In the genomic region with DNA sequence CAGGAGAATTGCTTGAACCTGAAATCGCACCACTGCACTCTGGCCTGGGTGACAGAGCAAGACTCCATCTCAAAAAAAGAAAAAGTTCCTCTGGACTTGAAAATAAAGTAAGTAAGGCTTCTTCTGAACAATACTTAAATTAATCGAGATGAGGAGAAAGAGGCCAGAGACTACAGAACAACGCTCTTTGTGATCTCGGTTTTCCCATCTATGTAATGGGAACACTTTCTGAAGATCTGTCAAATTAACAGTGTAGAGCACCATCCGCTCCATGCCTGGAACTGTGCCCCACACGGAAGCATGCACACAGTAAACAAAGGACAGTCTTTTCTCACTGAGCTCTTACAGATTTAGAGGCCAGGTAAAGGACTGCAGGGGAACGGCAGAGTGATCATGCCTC, we compare ENCODE assay signal across 33 cellular contexts. TPM values are rescaled to one million over a fixed set of nuclear protein-coding genes. Genes with fewer than 3 reads are reported as not detected.
DNase-seq lines count a peak whose midpoint lies in the region; ATAC-seq and TF ChIP-seq lines count a peak whose summit lies in the region.
"Had no signal": no experiment of that assay in that cellular context is flagged by ENCODE, and none has a peak within 500 bp of the region (broad histone marks: within the 10 kb centered on the region; RNA-seq: fewer than 3 reads in every experiment).

No MANE protein-coding gene starts in this region.

- intact Hi-C loops in MCF 10A (cut with micrococcal nuclease) (no loop called here), left ventricle myocardium superior (cut with micrococcal nuclease) (no loop called here)

- H3K36me3 Mint-ChIP-seq in MCF 10A (ENCODE audit: insufficient read depth, unreplicated experiment) (peaks cover 13% of the 10 kb centered on the region), IgD-negative memory B cell (peaks cover 8% of the 10 kb centered on the region), endothelial cell (ENCODE audit: low read depth, unreplicated experiment) (peaks cover 49% of the 10 kb centered on the region), type B pancreatic cell (peaks cover 21% of the 10 kb centered on the region)

- no peak for ATAC-seq in left ventricle myocardium superior
- ATAC-seq in HG02623 (IDR thresholded peaks at IDR 0.05; ENCODE audit: unreplicated experiment): no peak
- ATAC-seq: activated CD4-positive, alpha-beta T cell treated with anti-CD3 and anti-CD28 coated beads for 36 hours had no signal

- POLR2A ChIA-PET in MCF 10A (lab: Yijun Ruan, JAX): no interaction called here

- H3K27ac Mint-ChIP-seq in MCF 10A (ENCODE audit: low read depth, unreplicated experiment) (no peak overlapping the region), IgD-negative memory B cell (peak overlapping the region in 2 of 3 donors; percentile 34 to 91), endothelial cell (ENCODE audit: unreplicated experiment) (no peak overlapping the region), type B pancreatic cell (peak overlapping the region; percentile 74)
- H3K27ac Mint-ChIP-seq: activated CD4-positive, alpha-beta T cell treated with anti-CD3 and anti-CD28 coated beads for 36 hours; activated naive CD4-positive, alpha-beta T cell treated with anti-CD3 and anti-CD28 coated beads for 36 hours; nephron; T-helper 1 cell treated with Interleukin-12 subunit alpha and Interleukin-12 subunit beta and Interleukin-4 antibody, amounts not matched to agents 30 μg/mL and 1 μg/mL, for 36 hours had no signal

- in situ Hi-C loops in T47D (cut with HindIII; ENCODE audit: low pct_unique_long_range_greater_than_20kb, low sequenced_read_pairs): no loop called here

- peaks cover 15% of the 10 kb centered on the region for H3K4me1 Mint-ChIP-seq in MCF 10A (ENCODE audit: insufficient read depth, unreplicated experiment)
- H3K4me1 Mint-ChIP-seq in IgD-negative memory B cell: peaks cover 37 to 57% (median 57%) of the 10 kb centered on the region in 3 donors
- peaks cover 70% of the 10 kb centered on the region for H3K4me1 Mint-ChIP-seq in endothelial cell (ENCODE audit: unreplicated experiment)
- H3K4me1 Mint-ChIP-seq in type B pancreatic cell (ENCODE audit: unreplicated experiment): peaks cover 35% of the 10 kb centered on the region
- H3K4me1 Mint-ChIP-seq: H9 had no signal

- CTCF ChIA-PET in MCF 10A (lab: Yijun Ruan, JAX): no interaction called here

- H3K27me3 Mint-ChIP-seq in MCF 10A (ENCODE audit: insufficient read depth, unreplicated experiment): no peaks in the 10 kb centered on the region
- no peaks in the 10 kb centered on the region for H3K27me3 Mint-ChIP-seq in IgD-negative memory B cell
- H3K27me3 Mint-ChIP-seq in endothelial cell (ENCODE audit: unreplicated experiment): peaks cover 13% of the 10 kb centered on the region
- H3K27me3 Mint-ChIP-seq in type B pancreatic cell: no peaks in the 10 kb centered on the region
- H3K27me3 Mint-ChIP-seq: activated CD4-positive, alpha-beta T cell treated with anti-CD3 and anti-CD28 coated beads for 36 hours had no signal

- DNase-seq in T47D (ENCODE audit: low read depth in 1 of 2, low spot score in 1 of 2): peak; percentile 11 to 47
- DNase-seq in MCF 10A (ENCODE audit: unreplicated experiment): no peak
- DNase-seq in endothelial cell (ENCODE audit: low spot score): no peak
- no peak for DNase-seq in type B pancreatic cell (ENCODE audit: extremely low spot score, unreplicated experiment)
- DNase-seq in NCI-H2171 treated with DMSO at 0.1 percent for 48 hours (lab: John Stamatoyannopoulos, UW): no peak
- DNase-seq in left ventricle myocardium superior: no peak
- DNase-seq: activated CD4-positive, alpha-beta T cell treated with anti-CD3 and anti-CD28 coated beads for 36 hours; activated naive CD4-positive, alpha-beta T cell treated with anti-CD3 and anti-CD28 coated beads for 36 hours; amygdala; DMS79 treated with DMSO at 0.1 percent for 48 hours; effector CD8-positive, alpha-beta T cell; GF-D8; H9; islet precursor cell; Karpas-422; left ventricle myocardium inferior; midbrain; MV-4-11; NCI-H1436 treated with DMSO at 0.1 percent for 48 hours; NCI-H2107; stimulated activated CD4-positive, alpha-beta T cell treated with anti-CD3 and anti-CD28 coated beads, Interleukin-1b, Interleukin-23, amount 100 ng/mL, for 48 hours had no signal

- no peak for TF ChIP-seq CTCF in MCF 10A (IDR thresholded peaks at IDR 0.05; ENCODE audit: unreplicated experiment)
- TF ChIP-seq CTCF in endothelial cell (IDR thresholded peaks at IDR 0.05; ENCODE audit: unreplicated experiment): no peak
- TF ChIP-seq CTCF in type B pancreatic cell (conservative IDR thresholded peaks at IDR 0.05): no peak

- H3K9me3 Mint-ChIP-seq in MCF 10A (ENCODE audit: unreplicated experiment) (no peaks in the 10 kb centered on the region), IgD-negative memory B cell (no peaks in the 10 kb centered on the region), endothelial cell (ENCODE audit: unreplicated experiment) (no peaks in the 10 kb centered on the region), type B pancreatic cell (no peaks in the 10 kb centered on the region)
- H3K9me3 Mint-ChIP-seq: activated naive CD4-positive, alpha-beta T cell treated with anti-CD3 and anti-CD28 coated beads for 36 hours; H9; nephron; T-helper 1 cell treated with Interleukin-12 subunit alpha and Interleukin-12 subunit beta and Interleukin-4 antibody, amounts not matched to agents 30 μg/mL and 1 μg/mL, for 36 hours had no signal

- H3K4me3 Mint-ChIP-seq in MCF 10A (ENCODE audit: unreplicated experiment) (no peak overlapping the region), IgD-negative memory B cell (no peak overlapping the region), endothelial cell (ENCODE audit: unreplicated experiment) (peak overlapping the region; percentile 4), type B pancreatic cell (no peak overlapping the region)
- H3K4me3 Mint-ChIP-seq: activated CD4-positive, alpha-beta T cell treated with anti-CD3 and anti-CD28 coated beads for 36 hours; activated naive CD4-positive, alpha-beta T cell treated with anti-CD3 and anti-CD28 coated beads for 36 hours; H9; nephron; T-helper 1 cell treated with Interleukin-12 subunit alpha and Interleukin-12 subunit beta and Interleukin-4 antibody, amounts not matched to agents 30 μg/mL and 1 μg/mL, for 36 hours had no signal

- no TSS peak for BruUV-seq in MCF 10A (replicated peaks; lab: Mats Ljungman, UMichigan)

RNA-seq across cellular contexts. Expression of a gene that starts 9.1 kb away (rescaled TPM):
- total RNA-seq in MCF 10A (2022) (67.3 and 69.5 TPM in 2 replicates), endothelial cell (ENCODE audit: unreplicated experiment) (316 TPM), type B pancreatic cell (ENCODE audit: low replicate concordance) (60.9 and 73.3 TPM in 2 replicates), left ventricle myocardium superior (30.0 TPM)
- polyA plus RNA-seq in IgD-negative memory B cell: 45.9 TPM

RNA-seq across cellular contexts. Expression of a gene that starts 59.1 kb away (rescaled TPM):
- total RNA-seq in MCF 10A (2022): not detected in 2 replicates
- not detected for polyA plus RNA-seq in IgD-negative memory B cell
- total RNA-seq in endothelial cell (ENCODE audit: unreplicated experiment): not detected
- total RNA-seq in type B pancreatic cell (ENCODE audit: low replicate concordance): not detected in 2 replicates
- not detected for total RNA-seq in left ventricle myocardium superior
- total RNA-seq: A673; activated CD4-positive, alpha-beta T cell treated with anti-CD3 and anti-CD28 coated beads for 36 hours; activated naive CD4-positive, alpha-beta T cell treated with anti-CD3 and anti-CD28 coated beads for 36 hours; bronchial epithelial cell; fibroblast of villous mesenchyme; H9; left ventricle myocardium inferior; NCI-H460; osteocyte; renal cortical epithelial cell; smooth muscle cell; vagina had no signal

Comparison
In these comparisons a context has a peak if more than half of its experiments do, and no peak if none do; other contexts are left out.
1. DNase-seq: peak in T47D (2 of 2); none in MCF 10A (single experiment), endothelial cell (single experiment), type B pancreatic cell (single experiment), NCI-H2171 treated with DMSO at 0.1 percent for 48 hours (single experiment) and left ventricle myocardium superior (single experiment).
2. H3K27ac Mint-ChIP-seq: peak in IgD-negative memory B cell (2 of 3) and type B pancreatic cell (single experiment); none in MCF 10A (single experiment) and endothelial cell (single experiment).